18 cellular contexts compared by ENCODE assay signal in the genomic region with DNA sequence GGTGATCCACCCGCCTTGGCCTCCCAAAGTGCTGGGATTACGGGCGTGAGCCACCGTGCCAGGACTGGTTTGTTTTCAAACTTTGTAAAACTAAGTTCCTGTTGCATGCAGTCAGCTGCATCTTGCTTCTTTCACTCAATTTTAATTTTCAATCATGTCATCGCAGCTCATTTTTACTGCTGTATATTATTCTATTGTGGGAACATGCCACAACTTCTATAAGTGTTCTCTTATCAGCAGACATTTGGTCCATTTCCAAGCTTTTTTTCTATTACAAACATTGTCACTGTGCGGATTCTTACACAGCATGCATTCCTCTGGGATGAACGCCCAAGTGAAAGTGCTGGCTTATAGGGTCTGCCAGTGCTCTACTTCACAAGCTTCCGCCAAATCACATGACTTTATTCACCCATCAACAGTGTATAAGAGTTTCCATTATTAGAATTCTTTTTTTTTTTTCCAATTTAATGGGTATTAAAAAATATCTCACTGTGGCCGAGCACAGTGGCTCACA. TPM values are rescaled to one million over a fixed set of nuclear protein-coding genes. Genes with fewer than 3 reads are reported as not detected.
DNase-seq lines count a peak whose midpoint lies in the region; ATAC-seq and TF ChIP-seq lines count a peak whose summit lies in the region.
"Had no signal": no experiment of that assay in that cellular context is flagged by ENCODE, and none has a peak within 500 bp of the region (broad histone marks: within the 10 kb centered on the region; RNA-seq: fewer than 3 reads in every experiment).

No MANE protein-coding gene starts in this region.

- no peak for TF ChIP-seq CTCF in heart right ventricle (IDR thresholded peaks at IDR 0.05)
- no peak for TF ChIP-seq CTCF in nephron progenitor cell (IDR thresholded peaks at IDR 0.05)

- no peak overlapping the region for H3K4me3 Mint-ChIP-seq in nephron progenitor cell

- H3K9me3 ChIP-seq in heart right ventricle, result no peaks in the 10 kb centered on the region

- no peak overlapping the region for H3K27ac Mint-ChIP-seq in nephron progenitor cell

- no peaks in the 10 kb centered on the region for H3K27me3 ChIP-seq in heart right ventricle

- H3K27me3 Mint-ChIP-seq in nephron progenitor cell (ENCODE audit: low read depth, poor library complexity), result peaks cover 30% of the 10 kb centered on the region

- no peaks in the 10 kb centered on the region for H3K36me3 Mint-ChIP-seq in nephron progenitor cell (ENCODE audit: low read depth)

- H3K4me1 Mint-ChIP-seq in nephron progenitor cell, result peaks cover 21% of the 10 kb centered on the region

- intact Hi-C loops in Right ventricle myocardium inferior (cut with DNase I) (loop anchor here (5.0 kb wide), 2 partner anchors 47 to 72 kb away; no protein-coding TSS in a partner anchor), cardiac septum (cut with DNase I) (no loop called here), heart right ventricle (cut with DNase I) (loop anchor here in 3 of 10 donors (5.0 to 10.0 kb wide), 3 partner anchors 47 to 70 kb away; no protein-coding TSS in a partner anchor)

- H3K27ac ChIP-seq in heart right ventricle, result peak overlapping the region; percentile 44 to 96 (median 92)
- H3K27ac ChIP-seq: GM23248 had no signal

- peaks cover 9 to 72% (median 16%) of the 10 kb centered on the region in 9 donors for H3K4me1 ChIP-seq in heart right ventricle

- DNase-seq in Right ventricle myocardium inferior (ENCODE audit: missing footprints) (no peak), cardiac septum (ENCODE audit: low spot score) (no peak), cerebellum (ENCODE audit: low spot score) (peak; percentile 53), heart right ventricle (peak in 1 of 2 donors; percentile 30), nephron progenitor cell (no peak), activated T-cell treated with anti-CD3 and anti-CD28 coated beads for 4 hours (no peak)
- DNase-seq: 8988T, DMS153, GM23248, NCI-H1092, NCI-H1694, NCI-H2107, NCI-H345, NCI-H526 treated with DMSO at 0.1 percent for 48 hours, PC-3 had no signal

- no peaks in the 10 kb centered on the region for H3K36me3 ChIP-seq in heart right ventricle

- WGBS in heart right ventricle, 2 donors, result 46 to 63% methylated on average over 9 of the region's 9 CpGs

- peak; percentile 35 for ATAC-seq in Right ventricle myocardium inferior
- peak in 6 of 8 donors; percentile 15 to 36 (median 20) for ATAC-seq in heart right ventricle
- no peak for ATAC-seq in GM19351 (IDR thresholded peaks at IDR 0.05; ENCODE audit: unreplicated experiment)
- ATAC-seq in GM21717 (IDR thresholded peaks at IDR 0.05; ENCODE audit: unreplicated experiment), result no peak
- ATAC-seq: GM12878, PC-3 had no signal

- no peaks in the 10 kb centered on the region for H3K9me3 Mint-ChIP-seq in nephron progenitor cell

- no peak overlapping the region for H3K4me3 ChIP-seq in heart right ventricle
- H3K4me3 ChIP-seq: GM12878, GM23248 had no signal

RNA-seq across cellular contexts. Expression of gene GINS3, which starts 22.7 kb away (rescaled TPM):
- total RNA-seq in Right ventricle myocardium inferior, result 6.5 TPM
- 4.7 TPM for total RNA-seq in cardiac septum
- 6.2 TPM for total RNA-seq in cerebellum
- total RNA-seq in heart right ventricle, result 1 to 10 TPM; 4.0 to 8.8 (median 5.5) TPM
- polyA plus RNA-seq in heart right ventricle, result 10 to 100 TPM in 1 of 2 donors, 1 to 10 TPM in 1; 6.9 to 13.5 TPM

Comparison
In these comparisons a context has a peak if more than half of its experiments do, and no peak if none do; other contexts are left out.
1. ATAC-seq: peak in Right ventricle myocardium inferior (single experiment) and heart right ventricle (6 of 8); none in GM19351 (single experiment) and GM21717 (single experiment).